12 cellular contexts compared by ENCODE assay signal in genomic region chr11:122007611-122008071, GRCh38.
DNase-seq lines count a peak whose midpoint lies in the region; ATAC-seq and TF ChIP-seq lines count a peak whose summit lies in the region.
"Had no signal": no experiment of that assay in that cellular context is flagged by ENCODE, and none has a peak within 500 bp of the region (broad histone marks: within the 10 kb centered on the region; RNA-seq: fewer than 3 reads in every experiment).

No MANE protein-coding gene starts in this region.

- no peaks in the 10 kb centered on the region; the same call in 1 of the 2 replicates for H3K27me3 Mint-ChIP-seq in HFFc6 (ENCODE audit: insufficient read depth)
- H3K27me3 Mint-ChIP-seq in activated CD8-positive, alpha-beta T cell treated with anti-CD3 and anti-CD28 coated beads for 36 hours = no peaks in the 10 kb centered on the region

- H3K36me3 ChIP-seq in adipocyte (ENCODE audit: control insufficient read depth, insufficient read depth, low read length, severe bottlenecking) (no peaks in the 10 kb centered on the region), heart left ventricle (no peaks in the 10 kb centered on the region), WERI-Rb-1 (no peaks in the 10 kb centered on the region)

- intact Hi-C loops in heart left ventricle (cut with DNase I) (no loop called here), posterior cingulate gyrus (cut with DNase I) (no loop called here)
- intact Hi-C loops in activated CD8-positive, alpha-beta T cell treated with anti-CD3 and anti-CD28 coated beads for 36 hours (cut with micrococcal nuclease) = no loop called here

- CTCF ChIA-PET in activated CD8-positive, alpha-beta T cell treated with anti-CD3 and anti-CD28 coated beads for 36 hours (lab: Charles Lee) = no interaction called here

- H3K27ac Mint-ChIP-seq in HFFc6 = no peak overlapping the region
- no peak overlapping the region for H3K27ac Mint-ChIP-seq in activated CD8-positive, alpha-beta T cell treated with anti-CD3 and anti-CD28 coated beads for 36 hours

- peak overlapping the region; percentile 3 for H3K4me3 ChIP-seq in adipocyte (ENCODE audit: low read length)
- no peak overlapping the region for H3K4me3 ChIP-seq in heart left ventricle
- H3K4me3 ChIP-seq in WERI-Rb-1 (ENCODE audit: low read depth, low read length) = no peak overlapping the region
- H3K4me3 ChIP-seq: K562 had no signal

- H3K9ac ChIP-seq in adipocyte (ENCODE audit: low read length) = peak overlapping the region; percentile 35

- H3K4me3 Mint-ChIP-seq in HFFc6 = no peak overlapping the region
- no peak overlapping the region for H3K4me3 Mint-ChIP-seq in activated CD8-positive, alpha-beta T cell treated with anti-CD3 and anti-CD28 coated beads for 36 hours

- 49 to 62% (median 59%) methylated on average over 4 of the region's 4 CpGs for WGBS in heart left ventricle, 4 donors

- DNase-seq in MV-4-11 (lab: John Stamatoyannopoulos, UW) (peak; percentile 95), adipocyte (ENCODE audit: low read depth) (peak; percentile 12), heart left ventricle (peak in 4 of 5 donors; percentile 26 to 71 (median 48)), posterior cingulate gyrus (peak in 8 of 10 donors; percentile 10 to 79 (median 23)), HFFc6 (no peak), WERI-Rb-1 (no peak)
- no peak for DNase-seq in activated CD8-positive, alpha-beta T cell treated with anti-CD3 and anti-CD28 coated beads for 36 hours
- DNase-seq: stimulated activated naive CD8-positive, alpha-beta T cell treated with anti-CD3 and anti-CD28 coated beads, Interleukin-15, Interleukin-2, amounts not matched to agents 100 U/mL and 50 U/mL, for 24 hours had no signal

- H3K4me1 ChIP-seq in adipocyte (ENCODE audit: control insufficient read depth, insufficient read depth, low read length) = peaks cover 8% of the 10 kb centered on the region
- H3K4me1 ChIP-seq in heart left ventricle = peaks cover 0 to 9% (median 0%) of the 10 kb centered on the region in 12 donors

- H3K27ac ChIP-seq in heart left ventricle (peak overlapping the region in 2 of 12 donors; percentile 13 to 55), WERI-Rb-1 (no peak overlapping the region)
- H3K27ac ChIP-seq: RWPE1, VCaP had no signal

- POLR2A ChIA-PET in activated CD8-positive, alpha-beta T cell treated with anti-CD3 and anti-CD28 coated beads for 36 hours (lab: Charles Lee) = interaction anchor here (0.6 kb wide), 1 partner anchor 38 kb away, joined by 3 read pairs; no protein-coding TSS in a partner anchor

- H3K27me3 ChIP-seq in adipocyte (replicated peaks; ENCODE audit: control insufficient read depth, insufficient read depth, low read length) = no peaks in the 10 kb centered on the region
- no peaks in the 10 kb centered on the region for H3K27me3 ChIP-seq in heart left ventricle
- H3K27me3 ChIP-seq in WERI-Rb-1 (ENCODE audit: insufficient read depth, low read depth, severe bottlenecking) = no peaks in the 10 kb centered on the region

- H3K36me3 Mint-ChIP-seq in HFFc6 (ENCODE audit: low read depth) = no peaks in the 10 kb centered on the region
- no peaks in the 10 kb centered on the region for H3K36me3 Mint-ChIP-seq in activated CD8-positive, alpha-beta T cell treated with anti-CD3 and anti-CD28 coated beads for 36 hours (ENCODE audit: low read depth)

- no peak for TF ChIP-seq POLR2A in heart left ventricle (IDR thresholded peaks at IDR 0.05)

- no peaks in the 10 kb centered on the region for H3K9me3 ChIP-seq in adipocyte (ENCODE audit: control insufficient read depth, low read length)
- H3K9me3 ChIP-seq in heart left ventricle = no peaks in the 10 kb centered on the region
- H3K9me3 ChIP-seq in WERI-Rb-1 (ENCODE audit: severe bottlenecking) = no peaks in the 10 kb centered on the region

- ATAC-seq in heart left ventricle = peak in 3 of 4 donors; percentile 27 to 51 (median 30)
- ATAC-seq in HG03521 (IDR thresholded peaks at IDR 0.05; ENCODE audit: unreplicated experiment) = no peak
- no peak for ATAC-seq in activated CD8-positive, alpha-beta T cell treated with anti-CD3 and anti-CD28 coated beads for 36 hours
- ATAC-seq: K562; stimulated activated naive CD8-positive, alpha-beta T cell treated with anti-CD3 and anti-CD28 coated beads, Interleukin-15, Interleukin-2, amounts not matched to agents 100 U/mL and 50 U/mL, for 24 hours had no signal

- TF ChIP-seq CTCF in heart left ventricle (IDR thresholded peaks at IDR 0.05) = no peak
- no peak for TF ChIP-seq CTCF in HFFc6 (IDR thresholded peaks at IDR 0.05)
- TF ChIP-seq CTCF in WERI-Rb-1 (IDR thresholded peaks at IDR 0.05; ENCODE audit: low read depth, low read length) = no peak
- TF ChIP-seq CTCF in activated CD8-positive, alpha-beta T cell treated with anti-CD3 and anti-CD28 coated beads for 36 hours (IDR thresholded peaks at IDR 0.05) = no peak

- H3K4me1 Mint-ChIP-seq in HFFc6 (ENCODE audit: low read depth) = no peaks in the 10 kb centered on the region
- no peaks in the 10 kb centered on the region for H3K4me1 Mint-ChIP-seq in activated CD8-positive, alpha-beta T cell treated with anti-CD3 and anti-CD28 coated beads for 36 hours (ENCODE audit: low read depth)

- H3K9me3 Mint-ChIP-seq in HFFc6 = no peaks in the 10 kb centered on the region
- no peaks in the 10 kb centered on the region for H3K9me3 Mint-ChIP-seq in activated CD8-positive, alpha-beta T cell treated with anti-CD3 and anti-CD28 coated beads for 36 hours

Comparison
In these comparisons a context has a peak if more than half of its experiments do, and no peak if none do; other contexts are left out.
1. DNase-seq: peak in MV-4-11 (single experiment), adipocyte (single experiment), heart left ventricle (4 of 5) and posterior cingulate gyrus (8 of 10); none in HFFc6 (single experiment), WERI-Rb-1 (single experiment) and activated CD8-positive, alpha-beta T cell treated with anti-CD3 and anti-CD28 coated beads for 36 hours (single experiment).
2. ATAC-seq: peak in heart left ventricle (3 of 4); none in HG03521 (single experiment) and activated CD8-positive, alpha-beta T cell treated with anti-CD3 and anti-CD28 coated beads for 36 hours (single experiment).